Comparison of ENCODE assay signal across 15 cellular contexts in genomic region chr18:69978743-69979715, GRCh38. TPM values are rescaled to one million over a fixed set of nuclear protein-coding genes. Genes with fewer than 3 reads are reported as not detected.
DNase-seq lines count a peak whose midpoint lies in the region; ATAC-seq and FAIRE-seq lines count a peak whose summit lies in the region.
"Had no signal": no experiment of that assay in that cellular context is flagged by ENCODE, and none has a peak within 500 bp of the region (broad histone marks: within the 10 kb centered on the region; RNA-seq: fewer than 3 reads in every experiment).

No MANE protein-coding gene starts in this region.

- peaks cover 5% of the 10 kb centered on the region for H3K9me3 Mint-ChIP-seq in activated T-helper 17 cell treated with anti-CD3 and anti-CD28 coated beads, Interleukin-2, amount 50 U/mL, for 72 hours

- peak overlapping the region; percentile 62 for H3K4me3 Mint-ChIP-seq in activated T-helper 17 cell treated with anti-CD3 and anti-CD28 coated beads, Interleukin-2, amount 50 U/mL, for 72 hours
- H3K4me3 Mint-ChIP-seq: central memory CD8-positive, alpha-beta T cell; mesothelial cell of epicardium had no signal

- DNase-seq in GM18507 (ENCODE audit: extremely low spot score, insufficient read length, low read depth) (no peak), NCI-H1694 (lab: John Stamatoyannopoulos, UW) (no peak), NCI-H1092 treated with DMSO at 0.1 percent for 48 hours (lab: John Stamatoyannopoulos, UW) (no peak), LoVo (ENCODE audit: low spot score) (no peak), GM03348 (ENCODE audit: low spot score) (no peak)
- DNase-seq: activated CD4-positive, alpha-beta T cell treated with anti-CD3 and anti-CD28 coated beads, Interleukin-2, amount 50 U/mL, for 4 hours; DND-41; gastrocnemius medialis; NCI-H1417; substantia nigra had no signal

- H3K36me3 Mint-ChIP-seq in activated T-helper 17 cell treated with anti-CD3 and anti-CD28 coated beads, Interleukin-2, amount 50 U/mL, for 72 hours (ENCODE audit: low read depth) = no peaks in the 10 kb centered on the region

- ATAC-seq in GM21367 (IDR thresholded peaks at IDR 0.05; ENCODE audit: unreplicated experiment) = peak; percentile 81
- ATAC-seq in HG03066 (IDR thresholded peaks at IDR 0.05; ENCODE audit: low read depth, unreplicated experiment) = peak; percentile 68
- peak; percentile 84 for ATAC-seq in activated T-helper 17 cell treated with anti-CD3 and anti-CD28 coated beads, Interleukin-2, amount 50 U/mL, for 72 hours (replicated peaks)
- ATAC-seq: gastrocnemius medialis had no signal

- peak overlapping the region; percentile 78 for H3K27ac Mint-ChIP-seq in activated T-helper 17 cell treated with anti-CD3 and anti-CD28 coated beads, Interleukin-2, amount 50 U/mL, for 72 hours
- H3K27ac Mint-ChIP-seq: mesothelial cell of epicardium had no signal

- H3K4me1 Mint-ChIP-seq in activated T-helper 17 cell treated with anti-CD3 and anti-CD28 coated beads, Interleukin-2, amount 50 U/mL, for 72 hours = peaks cover 38% of the 10 kb centered on the region

- peak; percentile 5 for FAIRE-seq in GM18507 (lab: Jason Lieb, UNC)

- H3K27me3 Mint-ChIP-seq in activated T-helper 17 cell treated with anti-CD3 and anti-CD28 coated beads, Interleukin-2, amount 50 U/mL, for 72 hours = no peaks in the 10 kb centered on the region
- H3K27me3 Mint-ChIP-seq: central memory CD8-positive, alpha-beta T cell had no signal

RNA-seq across cellular contexts. Expression of gene CD226, which starts 31.4 kb away (rescaled TPM):
- total RNA-seq in activated T-helper 17 cell treated with anti-CD3 and anti-CD28 coated beads, Interleukin-2, amount 50 U/mL, for 72 hours = 100 to 1,000 TPM; 136 to 146 TPM
